ENCODE assay signal across 1 cellular context in genomic region chr1:167564592-167564991, GRCh38.
TF ChIP-seq lines count a peak whose summit lies in the region.

No MANE protein-coding gene starts in this region.

TF ChIP-seq in GM23338, 12 proteins besides CTCF, POLR2A, EP300 and RAD21 (continued from another document):
- TF ChIP-seq, protein P1, sequence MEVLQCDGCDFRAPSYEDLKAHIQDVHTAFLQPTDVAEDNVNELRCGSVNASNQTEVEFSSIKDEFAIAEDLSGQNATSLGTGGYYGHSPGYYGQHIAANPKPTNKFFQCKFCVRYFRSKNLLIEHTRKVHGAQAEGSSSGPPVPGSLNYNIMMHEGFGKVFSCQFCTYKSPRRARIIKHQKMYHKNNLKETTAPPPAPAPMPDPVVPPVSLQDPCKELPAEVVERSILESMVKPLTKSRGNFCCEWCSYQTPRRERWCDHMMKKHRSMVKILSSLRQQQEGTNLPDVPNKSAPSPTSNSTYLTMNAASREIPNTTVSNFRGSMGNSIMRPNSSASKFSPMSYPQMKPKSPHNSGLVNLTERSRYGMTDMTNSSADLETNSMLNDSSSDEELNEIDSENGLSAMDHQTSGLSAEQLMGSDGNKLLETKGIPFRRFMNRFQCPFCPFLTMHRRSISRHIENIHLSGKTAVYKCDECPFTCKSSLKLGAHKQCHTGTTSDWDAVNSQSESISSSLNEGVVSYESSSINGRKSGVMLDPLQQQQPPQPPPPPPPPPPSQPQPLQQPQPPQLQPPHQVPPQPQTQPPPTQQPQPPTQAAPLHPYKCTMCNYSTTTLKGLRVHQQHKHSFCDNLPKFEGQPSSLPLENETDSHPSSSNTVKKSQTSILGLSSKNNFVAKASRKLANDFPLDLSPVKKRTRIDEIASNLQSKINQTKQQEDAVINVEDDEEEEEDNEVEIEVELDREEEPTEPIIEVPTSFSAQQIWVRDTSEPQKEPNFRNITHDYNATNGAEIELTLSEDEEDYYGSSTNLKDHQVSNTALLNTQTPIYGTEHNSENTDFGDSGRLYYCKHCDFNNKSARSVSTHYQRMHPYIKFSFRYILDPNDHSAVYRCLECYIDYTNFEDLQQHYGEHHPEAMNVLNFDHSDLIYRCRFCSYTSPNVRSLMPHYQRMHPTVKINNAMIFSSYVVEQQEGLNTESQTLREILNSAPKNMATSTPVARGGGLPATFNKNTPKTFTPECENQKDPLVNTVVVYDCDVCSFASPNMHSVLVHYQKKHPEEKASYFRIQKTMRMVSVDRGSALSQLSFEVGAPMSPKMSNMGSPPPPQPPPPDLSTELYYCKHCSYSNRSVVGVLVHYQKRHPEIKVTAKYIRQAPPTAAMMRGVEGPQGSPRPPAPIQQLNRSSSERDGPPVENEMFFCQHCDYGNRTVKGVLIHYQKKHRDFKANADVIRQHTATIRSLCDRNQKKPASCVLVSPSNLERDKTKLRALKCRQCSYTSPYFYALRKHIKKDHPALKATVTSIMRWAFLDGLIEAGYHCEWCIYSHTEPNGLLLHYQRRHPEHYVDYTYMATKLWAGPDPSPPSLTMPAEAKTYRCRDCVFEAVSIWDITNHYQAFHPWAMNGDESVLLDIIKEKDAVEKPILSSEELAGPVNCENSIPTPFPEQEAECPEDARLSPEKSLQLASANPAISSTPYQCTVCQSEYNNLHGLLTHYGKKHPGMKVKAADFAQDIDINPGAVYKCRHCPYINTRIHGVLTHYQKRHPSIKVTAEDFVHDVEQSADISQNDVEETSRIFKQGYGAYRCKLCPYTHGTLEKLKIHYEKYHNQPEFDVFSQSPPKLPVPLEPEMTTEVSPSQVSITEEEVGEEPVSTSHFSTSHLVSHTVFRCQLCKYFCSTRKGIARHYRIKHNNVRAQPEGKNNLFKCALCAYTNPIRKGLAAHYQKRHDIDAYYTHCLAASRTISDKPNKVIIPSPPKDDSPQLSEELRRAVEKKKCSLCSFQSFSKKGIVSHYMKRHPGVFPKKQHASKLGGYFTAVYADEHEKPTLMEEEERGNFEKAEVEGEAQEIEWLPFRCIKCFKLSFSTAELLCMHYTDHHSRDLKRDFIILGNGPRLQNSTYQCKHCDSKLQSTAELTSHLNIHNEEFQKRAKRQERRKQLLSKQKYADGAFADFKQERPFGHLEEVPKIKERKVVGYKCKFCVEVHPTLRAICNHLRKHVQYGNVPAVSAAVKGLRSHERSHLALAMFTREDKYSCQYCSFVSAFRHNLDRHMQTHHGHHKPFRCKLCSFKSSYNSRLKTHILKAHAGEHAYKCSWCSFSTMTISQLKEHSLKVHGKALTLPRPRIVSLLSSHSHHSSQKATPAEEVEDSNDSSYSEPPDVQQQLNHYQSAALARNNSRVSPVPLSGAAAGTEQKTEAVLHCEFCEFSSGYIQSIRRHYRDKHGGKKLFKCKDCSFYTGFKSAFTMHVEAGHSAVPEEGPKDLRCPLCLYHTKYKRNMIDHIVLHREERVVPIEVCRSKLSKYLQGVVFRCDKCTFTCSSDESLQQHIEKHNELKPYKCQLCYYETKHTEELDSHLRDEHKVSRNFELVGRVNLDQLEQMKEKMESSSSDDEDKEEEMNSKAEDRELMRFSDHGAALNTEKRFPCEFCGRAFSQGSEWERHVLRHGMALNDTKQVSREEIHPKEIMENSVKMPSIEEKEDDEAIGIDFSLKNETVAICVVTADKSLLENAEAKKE (CRISPR knock-in tag; IDR thresholded peaks at IDR 0.05): no peak
- TF ChIP-seq JUNB (IDR thresholded peaks at IDR 0.05; ENCODE audit: unreplicated experiment) (no peak), ETS1 (IDR thresholded peaks at IDR 0.05) (no peak), STAT1 (IDR thresholded peaks at IDR 0.05; ENCODE audit: unreplicated experiment) (no peak), EZH2 (IDR thresholded peaks at IDR 0.05; ENCODE audit: low read depth, unreplicated experiment) (no peak), ZNF331 (CRISPR knock-in tag; IDR thresholded peaks at IDR 0.05; ENCODE audit: low read depth) (no peak), EZH2phosphoT487 (IDR thresholded peaks at IDR 0.05; ENCODE audit: unreplicated experiment) (no peak), POLR2AphosphoS5 (IDR thresholded peaks at IDR 0.05; ENCODE audit: low read depth) (no peak)
